In genomic region chr5:91162534-91163381, GRCh38 we compare ENCODE assay signal across 8 cellular contexts.
A peak's percentile ranks its signal among the peaks of the same experiment; 100 is the strongest.
DNase-seq lines count a peak whose midpoint lies in the region; ATAC-seq and TF ChIP-seq lines count a peak whose summit lies in the region.

No MANE protein-coding gene starts in this region.

- DNase-seq in EH (ENCODE audit: low read depth) (peak; percentile 90), LNCaP clone FGC (ENCODE audit: low read depth) (peak; percentile 87), epithelial cell of esophagus (ENCODE audit: low read depth) (peak; percentile 98), NCI-H524 (lab: John Stamatoyannopoulos, UW) (no peak)
- peak; percentile 10 for DNase-seq in activated CD4-positive, alpha-beta T cell treated with anti-CD3 and anti-CD28 coated beads, Interleukin-2, amount 50 U/mL, for 1 hour
- DNase-seq in naive thymus-derived CD8-positive, alpha-beta T cell = peak in 7 of 10 donors; percentile 2 to 69 (median 28)

- H3K4me3 ChIP-seq in LNCaP clone FGC (ENCODE audit: low read depth, low read length) (no peak overlapping the region), epithelial cell of esophagus (ENCODE audit: low read length) (no peak overlapping the region)

- peak overlapping the region in 5 of 10 donors; percentile 12 to 65 (median 24) for H3K4me3 Mint-ChIP-seq in naive thymus-derived CD8-positive, alpha-beta T cell
- peak overlapping the region; percentile 52 for H3K4me3 Mint-ChIP-seq in stimulated activated naive CD8-positive, alpha-beta T cell treated with anti-CD3 and anti-CD28 coated beads, Interleukin-15, Interleukin-2, amounts not matched to agents 100 ng/mL and 50 ng/mL, for 24 hours

- H3K27ac Mint-ChIP-seq in naive thymus-derived CD8-positive, alpha-beta T cell = peak overlapping the region in 8 of 10 donors; percentile 23 to 88 (median 56)
- peak overlapping the region; percentile 86 for H3K27ac Mint-ChIP-seq in stimulated activated naive CD8-positive, alpha-beta T cell treated with anti-CD3 and anti-CD28 coated beads, Interleukin-15, Interleukin-2, amounts not matched to agents 100 ng/mL and 50 ng/mL, for 24 hours

- TF ChIP-seq CTCF in LNCaP clone FGC (IDR thresholded peaks at IDR 0.05; ENCODE audit: control insufficient read depth, extremely low read depth, insufficient read depth) (no peak), epithelial cell of esophagus (IDR thresholded peaks at IDR 0.05; ENCODE audit: insufficient read depth, low read depth, low read length, missing control alignments) (no peak)

- POLR2A ChIA-PET in naive thymus-derived CD8-positive, alpha-beta T cell (lab: Charles Lee) = interaction anchor here (1.4 kb wide), 1 partner anchor 220 kb away, joined by 3 read pairs; the partner anchor contains the start of gene ARRDC3

- peak; percentile 99 for ATAC-seq in GM21786 (IDR thresholded peaks at IDR 0.05; ENCODE audit: unreplicated experiment)
- peak; percentile 95 to 98 for ATAC-seq in naive thymus-derived CD8-positive, alpha-beta T cell

- H3K36me3 Mint-ChIP-seq in naive thymus-derived CD8-positive, alpha-beta T cell = no peaks in the 10 kb centered on the region
- H3K36me3 Mint-ChIP-seq in stimulated activated naive CD8-positive, alpha-beta T cell treated with anti-CD3 and anti-CD28 coated beads, Interleukin-15, Interleukin-2, amounts not matched to agents 100 ng/mL and 50 ng/mL, for 24 hours (ENCODE audit: low read depth) = no peaks in the 10 kb centered on the region

- H3K4me1 Mint-ChIP-seq in naive thymus-derived CD8-positive, alpha-beta T cell = peaks cover 10 to 33% (median 15%) of the 10 kb centered on the region in 4 donors
- peaks cover 41% of the 10 kb centered on the region for H3K4me1 Mint-ChIP-seq in stimulated activated naive CD8-positive, alpha-beta T cell treated with anti-CD3 and anti-CD28 coated beads, Interleukin-15, Interleukin-2, amounts not matched to agents 100 ng/mL and 50 ng/mL, for 24 hours (ENCODE audit: low read depth)

- H3K9me3 Mint-ChIP-seq in naive thymus-derived CD8-positive, alpha-beta T cell = no peaks in the 10 kb centered on the region
- H3K9me3 Mint-ChIP-seq in stimulated activated naive CD8-positive, alpha-beta T cell treated with anti-CD3 and anti-CD28 coated beads, Interleukin-15, Interleukin-2, amounts not matched to agents 100 ng/mL and 50 ng/mL, for 24 hours = no peaks in the 10 kb centered on the region

- H3K27me3 Mint-ChIP-seq in naive thymus-derived CD8-positive, alpha-beta T cell = no peaks in the 10 kb centered on the region
- no peaks in the 10 kb centered on the region for H3K27me3 Mint-ChIP-seq in stimulated activated naive CD8-positive, alpha-beta T cell treated with anti-CD3 and anti-CD28 coated beads, Interleukin-15, Interleukin-2, amounts not matched to agents 100 ng/mL and 50 ng/mL, for 24 hours

Comparison
In these comparisons a context has a peak if more than half of its experiments do, and no peak if none do; other contexts are left out.
1. DNase-seq: peak in EH (single experiment), LNCaP clone FGC (single experiment), activated CD4-positive, alpha-beta T cell treated with anti-CD3 and anti-CD28 coated beads, Interleukin-2, amount 50 U/mL, for 1 hour (single experiment), epithelial cell of esophagus (single experiment) and naive thymus-derived CD8-positive, alpha-beta T cell (7 of 10); none in NCI-H524 (0 of 2).